8 cellular contexts compared by ENCODE assay signal in genomic region chr5:124162782-124163532, GRCh38.
A peak's percentile ranks its signal among the peaks of the same experiment; 100 is the strongest.
DNase-seq lines count a peak whose midpoint lies in the region; ATAC-seq and TF ChIP-seq lines count a peak whose summit lies in the region.
"Had no signal": no experiment of that assay in that cellular context is flagged by ENCODE, and none has a peak within 500 bp of the region (broad histone marks: within the 10 kb centered on the region; RNA-seq: fewer than 3 reads in every experiment).

No MANE protein-coding gene starts in this region.

- dilution Hi-C loops in IMR-90 (cut with HindIII; ENCODE audit: low sequenced_read_pairs, unreplicated experiment) = no loop called here

- TF ChIP-seq RAD21 in IMR-90 (IDR thresholded peaks at IDR 0.05; ENCODE audit: low read length) = no peak

- H2AFZ ChIP-seq in IMR-90 (replicated peaks; ENCODE audit: low read length, poor library complexity) (peak overlapping the region; percentile 56), smooth muscle cell (ENCODE audit: low read depth) (peak overlapping the region; percentile 50)

- H4K8ac ChIP-seq in IMR-90 (ENCODE audit: low read depth in 2 of 2, low read length in 2 of 2) = peak overlapping the region in 1 of 2 experiments; percentile 58; a peak in 1 of 4 replicates

- peak; percentile 75 for ATAC-seq in IMR-90 (ENCODE audit: low read depth)
- no peak for ATAC-seq in T-helper 17 cell

- H3K4me3 ChIP-seq in IMR-90 (ENCODE audit: insufficient read depth, low read depth, low read length) = no peak overlapping the region
- H3K4me3 ChIP-seq in smooth muscle cell = peak overlapping the region; percentile 20

- no peak overlapping the region for H3K4me3 Mint-ChIP-seq in T-helper 17 cell
- H3K4me3 Mint-ChIP-seq: activated T-cell treated with anti-CD3 and anti-CD28 coated beads, Interleukin-2, amount 50 U/mL, for 72 hours had no signal

- no peak for TF ChIP-seq POLR2A in IMR-90 (IDR thresholded peaks at IDR 0.05; ENCODE audit: low read depth, low read length)

- no CpG with 5 or more reads among the region's 8 CpGs for WGBS in IMR-90 (ENCODE audit: extremely low coverage in 2 of 2, insufficient read length in 1 of 2), 2 experiments
- WGBS in smooth muscle cell (ENCODE audit: low lambda C conversion rate) = 11% methylated on average over 8 of the region's 8 CpGs

- no peaks in the 10 kb centered on the region for H3K4me1 Mint-ChIP-seq in T-helper 17 cell

- H3K27ac ChIP-seq in IMR-90 (ENCODE audit: insufficient read depth, low read length) = no peak overlapping the region
- H3K27ac ChIP-seq in RWPE1 = no peak overlapping the region
- peak overlapping the region; percentile 26 for H3K27ac ChIP-seq in smooth muscle cell (ENCODE audit: low read depth)

- H3F3A ChIP-seq in smooth muscle cell (ENCODE audit: low read depth) = no peaks in the 10 kb centered on the region

- DNase-seq in IMR-90 = peak; percentile 44
- peak; percentile 15 for DNase-seq in RWPE1 (ENCODE audit: low spot score)
- DNase-seq in germinal center (ENCODE audit: low spot score) = peak; percentile 25
- DNase-seq in smooth muscle cell (lab: John Stamatoyannopoulos, UW; ENCODE audit: unreplicated experiment) = no peak
- no peak for DNase-seq in NCI-H1105 treated with DMSO at 0.1 percent for 48 hours (lab: John Stamatoyannopoulos, UW)
- no peak for DNase-seq in GM19238 (ENCODE audit: insufficient read length, low spot score)
- DNase-seq in T-helper 17 cell = no peak
- DNase-seq: activated T-cell treated with anti-CD3 and anti-CD28 coated beads, Interleukin-2, amount 50 U/mL, for 72 hours had no signal

- H3K79me2 ChIP-seq in smooth muscle cell (ENCODE audit: low read depth) = no peaks in the 10 kb centered on the region

- no peak overlapping the region for H3K9ac ChIP-seq in IMR-90 (ENCODE audit: low read depth, low read length)
- no peak overlapping the region for H3K9ac ChIP-seq in smooth muscle cell (ENCODE audit: low read depth)

- no peak overlapping the region for H3K14ac ChIP-seq in IMR-90 (replicated peaks; ENCODE audit: low read depth, low read length)

- no peaks in the 10 kb centered on the region for H3K4me1 ChIP-seq in IMR-90 (ENCODE audit: control insufficient read depth, insufficient read depth, low read length)
- H3K4me1 ChIP-seq in smooth muscle cell (ENCODE audit: low read depth) = no peaks in the 10 kb centered on the region

- no peak overlapping the region for H3K27ac Mint-ChIP-seq in T-helper 17 cell
- H3K27ac Mint-ChIP-seq: activated T-cell treated with anti-CD3 and anti-CD28 coated beads, Interleukin-2, amount 50 U/mL, for 72 hours had no signal

- H3K27me3 Mint-ChIP-seq in T-helper 17 cell = no peaks in the 10 kb centered on the region

- no peaks in the 10 kb centered on the region for H3K79me1 ChIP-seq in IMR-90 (ENCODE audit: low read depth in 1 of 2, low read length in 2 of 2)

- H2BK15ac ChIP-seq in IMR-90 (ENCODE audit: low read depth, low read length) = no peak overlapping the region

- H2AK9ac ChIP-seq in IMR-90 (replicated peaks; ENCODE audit: low read depth, low read length, poor library complexity) = no peak overlapping the region

- TF ChIP-seq CTCF in IMR-90 (conservative IDR thresholded peaks at IDR 0.05; ENCODE audit: low read depth, low read length) = no peak
- TF ChIP-seq CTCF in RWPE1 (conservative IDR thresholded peaks at IDR 0.05; ENCODE audit: low read depth) = no peak
- TF ChIP-seq CTCF in smooth muscle cell (IDR thresholded peaks at IDR 0.05; ENCODE audit: borderline replicate concordance, insufficient read depth, poor library complexity, severe bottlenecking) = no peak

- H4K20me1 ChIP-seq in IMR-90 (ENCODE audit: insufficient read depth, low read length) (no peaks in the 10 kb centered on the region), smooth muscle cell (ENCODE audit: low read depth) (no peaks in the 10 kb centered on the region)

- H2BK20ac ChIP-seq in IMR-90 (ENCODE audit: low read depth, low read length) = 0 out of 2 replicates have a peak overlapping the region, but pooled peaks have one; percentile 14

- no peaks in the 10 kb centered on the region for H3K9me3 ChIP-seq in IMR-90 (ENCODE audit: control insufficient read depth, insufficient read depth, low read length)
- H3K9me3 ChIP-seq in smooth muscle cell (replicated peaks; ENCODE audit: low read depth) = no peaks in the 10 kb centered on the region
- H3K9me3 ChIP-seq in T-helper 17 cell (ENCODE audit: control insufficient read depth, low read length, poor library complexity, severe bottlenecking) = no peaks in the 10 kb centered on the region

- H4K5ac ChIP-seq in IMR-90 (ENCODE audit: low read depth, low read length) = no peak overlapping the region

- CTCF ChIA-PET in IMR-90 (lab: Yijun Ruan, JAX) = no interaction called here
- CTCF ChIA-PET in RWPE1 (lab: Yijun Ruan, JAX) = interaction anchor here (0.5 to 0.6 kb wide), 2 partner anchors 16 to 1870 kb away, joined by 3 to 4 read pairs; no protein-coding TSS in a partner anchor

- H4K91ac ChIP-seq in IMR-90 (ENCODE audit: insufficient read depth, low read depth, low read length) = no peak overlapping the region

- BruUV-seq in IMR-90 (replicated peaks; lab: Mats Ljungman, UMichigan) = no TSS peak

- no peaks in the 10 kb centered on the region for H3K36me3 Mint-ChIP-seq in T-helper 17 cell (ENCODE audit: low read depth)

- H3K36me3 ChIP-seq in IMR-90 (ENCODE audit: control insufficient read depth, insufficient read depth, low read length) (no peaks in the 10 kb centered on the region), smooth muscle cell (ENCODE audit: low read depth) (no peaks in the 10 kb centered on the region)

- H3K23ac ChIP-seq in IMR-90 (ENCODE audit: low read depth, low read length) = peak overlapping the region; percentile 8; the same call in 1 of the 2 replicates

- H2AK5ac ChIP-seq in IMR-90 (ENCODE audit: low read depth, low read length) = no peak overlapping the region

- peak overlapping the region; percentile 36; the same call in 1 of the 2 replicates for H3K4ac ChIP-seq in IMR-90 (ENCODE audit: low read depth, low read length)

- no peak overlapping the region for H2BK5ac ChIP-seq in IMR-90 (ENCODE audit: low read depth, low read length, poor library complexity, severe bottlenecking)

- no peak overlapping the region for H3K56ac ChIP-seq in IMR-90 (ENCODE audit: extremely low read depth, insufficient read depth, low read length)

- H3K4me2 ChIP-seq in IMR-90 (ENCODE audit: low read depth, low read length) (peak overlapping the region; percentile 58; the same call in 1 of the 2 replicates), smooth muscle cell (peak overlapping the region; percentile 79)

- in situ Hi-C loops in IMR-90 (cut with MboI; ENCODE audit: low sequenced_read_pairs) = no loop called here

- H3K27me3 ChIP-seq in IMR-90 (ENCODE audit: control insufficient read depth, insufficient read depth, low read length) (no peaks in the 10 kb centered on the region), smooth muscle cell (ENCODE audit: low read depth) (no peaks in the 10 kb centered on the region)

- intact Hi-C loops in IMR-90 (cut with micrococcal nuclease) = no loop called here

- POLR2A ChIA-PET in IMR-90 (lab: Charles Lee; ENCODE audit: unreplicated experiment) = no interaction called here
- POLR2A ChIA-PET in RWPE1 (lab: Yijun Ruan, JAX; ENCODE audit: low non-redundant PET) = no interaction called here

- peaks cover 3% of the 10 kb centered on the region for H3K9me1 ChIP-seq in IMR-90 (ENCODE audit: insufficient read depth, low read length)

- peak overlapping the region; percentile 29; the same call in 1 of the 2 replicates for H2BK120ac ChIP-seq in IMR-90 (ENCODE audit: low read depth, low read length)

- no peak overlapping the region for H3K18ac ChIP-seq in IMR-90 (ENCODE audit: low read depth, low read length)

TF ChIP-seq in IMR-90, 13 proteins besides CTCF, POLR2A, EP300 and RAD21:
- TF ChIP-seq BHLHE40 (IDR thresholded peaks at IDR 0.05; ENCODE audit: low read depth, low read length) (no peak), RCOR1 (IDR thresholded peaks at IDR 0.05; ENCODE audit: insufficient replicate concordance, low read length) (no peak), CEBPB (IDR thresholded peaks at IDR 0.05; ENCODE audit: low read depth, low read length) (no peak), MAFK (IDR thresholded peaks at IDR 0.05; ENCODE audit: low read depth, low read length) (no peak), NFE2L2 (IDR thresholded peaks at IDR 0.05; ENCODE audit: low read depth, low read length) (no peak), MXI1 (IDR thresholded peaks at IDR 0.05; ENCODE audit: borderline replicate concordance, low read depth, low read length) (no peak), CHD1 (IDR thresholded peaks at IDR 0.05; ENCODE audit: low read depth, low read length) (no peak), FOS (IDR thresholded peaks at IDR 0.05; ENCODE audit: low read depth, low read length) (no peak), RFX5 (IDR thresholded peaks at IDR 0.05; ENCODE audit: low read depth, low read length) (no peak), SMC3 (IDR thresholded peaks at IDR 0.05; ENCODE audit: low read depth, low read length) (no peak), MAZ (IDR thresholded peaks at IDR 0.05; ENCODE audit: borderline replicate concordance, low read depth, low read length) (no peak)
- TF ChIP-seq, protein P1, sequence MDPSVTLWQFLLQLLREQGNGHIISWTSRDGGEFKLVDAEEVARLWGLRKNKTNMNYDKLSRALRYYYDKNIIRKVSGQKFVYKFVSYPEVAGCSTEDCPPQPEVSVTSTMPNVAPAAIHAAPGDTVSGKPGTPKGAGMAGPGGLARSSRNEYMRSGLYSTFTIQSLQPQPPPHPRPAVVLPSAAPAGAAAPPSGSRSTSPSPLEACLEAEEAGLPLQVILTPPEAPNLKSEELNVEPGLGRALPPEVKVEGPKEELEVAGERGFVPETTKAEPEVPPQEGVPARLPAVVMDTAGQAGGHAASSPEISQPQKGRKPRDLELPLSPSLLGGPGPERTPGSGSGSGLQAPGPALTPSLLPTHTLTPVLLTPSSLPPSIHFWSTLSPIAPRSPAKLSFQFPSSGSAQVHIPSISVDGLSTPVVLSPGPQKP (IDR thresholded peaks at IDR 0.05; ENCODE audit: borderline replicate concordance, low read depth, low read length) = no peak
- TF ChIP-seq, protein P2, sequence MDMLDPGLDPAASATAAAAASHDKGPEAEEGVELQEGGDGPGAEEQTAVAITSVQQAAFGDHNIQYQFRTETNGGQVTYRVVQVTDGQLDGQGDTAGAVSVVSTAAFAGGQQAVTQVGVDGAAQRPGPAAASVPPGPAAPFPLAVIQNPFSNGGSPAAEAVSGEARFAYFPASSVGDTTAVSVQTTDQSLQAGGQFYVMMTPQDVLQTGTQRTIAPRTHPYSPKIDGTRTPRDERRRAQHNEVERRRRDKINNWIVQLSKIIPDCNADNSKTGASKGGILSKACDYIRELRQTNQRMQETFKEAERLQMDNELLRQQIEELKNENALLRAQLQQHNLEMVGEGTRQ (IDR thresholded peaks at IDR 0.05; ENCODE audit: low read depth, low read length) = no peak
TF ChIP-seq in IMR-90: peak in this region for 0.

Comparison
In these comparisons a context has a peak if more than half of its experiments do, and no peak if none do; other contexts are left out.
1. DNase-seq: peak in IMR-90 (single experiment), RWPE1 (single experiment) and germinal center (single experiment); none in smooth muscle cell (single experiment), NCI-H1105 treated with DMSO at 0.1 percent for 48 hours (single experiment), GM19238 (single experiment) and T-helper 17 cell (0 of 3).